8 cellular contexts compared by ENCODE assay signal in the genomic region with DNA sequence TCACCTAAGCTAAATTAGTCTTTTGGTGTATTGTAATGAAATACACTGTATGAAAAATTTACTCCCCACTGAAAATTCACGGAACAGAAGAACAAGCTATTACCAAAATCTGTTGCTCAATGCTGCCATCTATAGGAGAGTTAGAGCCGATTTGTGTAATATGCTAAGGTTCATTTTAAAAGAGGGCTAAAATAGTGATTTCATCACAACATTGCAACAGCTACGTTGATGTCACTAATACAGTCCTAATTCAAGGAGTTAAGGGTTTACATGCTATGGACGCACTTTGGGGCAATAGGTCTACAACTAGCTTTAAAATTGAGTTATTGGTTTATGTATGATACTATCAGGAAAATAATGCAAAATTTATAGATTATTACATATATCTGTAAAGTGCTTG. TPM values are rescaled to one million over a fixed set of nuclear protein-coding genes. Genes with fewer than 3 reads are reported as not detected.
DNase-seq lines count a peak whose midpoint lies in the region; ATAC-seq and TF ChIP-seq lines count a peak whose summit lies in the region.

No MANE protein-coding gene starts in this region.

- H3K36me3 ChIP-seq in SK-N-SH (replicated peaks in 1 of 2; ENCODE audit: control insufficient read depth in 1 of 2, insufficient read depth in 2 of 2, low read length in 1 of 2) (peaks cover 0 to 4% of the 10 kb centered on the region in 2 experiments), parathyroid adenoma (ENCODE audit: control insufficient read depth, insufficient read depth, low read length) (no peaks in the 10 kb centered on the region)

- H3K4me2 ChIP-seq in SK-N-SH (no peak overlapping the region), parathyroid adenoma (ENCODE audit: low read length) (no peak overlapping the region)

- peaks cover 3 to 10% of the 10 kb centered on the region in 2 experiments; a peak in 3 of 4 replicates for H3K4me1 ChIP-seq in SK-N-SH (ENCODE audit: control insufficient read depth in 1 of 2, insufficient read depth in 2 of 2, low read depth in 1 of 2, low read length in 1 of 2)
- peaks cover 4% of the 10 kb centered on the region for H3K4me1 ChIP-seq in parathyroid adenoma

- no peak overlapping the region for H2AFZ ChIP-seq in SK-N-SH (ENCODE audit: low read depth)
- no peak overlapping the region for H2AFZ ChIP-seq in parathyroid adenoma

- H3K4me3 ChIP-seq in SK-N-SH (ENCODE audit: low read depth in 2 of 2, low read length in 1 of 2): no peak overlapping the region; a peak in 1 of 4 replicates
- H3K4me3 ChIP-seq in epithelial cell of proximal tubule (ENCODE audit: low read depth, low read length): no peak overlapping the region
- no peak overlapping the region for H3K4me3 ChIP-seq in parathyroid adenoma (ENCODE audit: low read depth, low read length)

- no peak for TF ChIP-seq EP300 in SK-N-SH (IDR thresholded peaks at IDR 0.05; ENCODE audit: borderline replicate concordance in 1 of 2, low read depth in 1 of 2, low read length in 1 of 2)

- H3K9me3 ChIP-seq in SK-N-SH (no peaks in the 10 kb centered on the region), parathyroid adenoma (ENCODE audit: control insufficient read depth, low read length) (no peaks in the 10 kb centered on the region)

- no peaks in the 10 kb centered on the region for H4K20me1 ChIP-seq in SK-N-SH (ENCODE audit: insufficient read depth)

- POLR2A ChIA-PET in SK-N-SH (lab: Yijun Ruan, JAX): no interaction called here

- DNase-seq in SK-N-SH: peak; percentile 48
- DNase-seq in NAMALWA (ENCODE audit: low spot score): peak; percentile 89
- DNase-seq in SIG-M5 (lab: John Stamatoyannopoulos, UW): peak; percentile 63
- DNase-seq in epithelial cell of proximal tubule (ENCODE audit: low read depth): no peak
- no peak for DNase-seq in HK-2 (ENCODE audit: unreplicated experiment)

- peaks cover 10% of the 10 kb centered on the region for H3F3A ChIP-seq in SK-N-SH (replicated peaks; ENCODE audit: insufficient read depth)

- H3K9ac ChIP-seq in SK-N-SH: no peak overlapping the region
- no peak overlapping the region for H3K9ac ChIP-seq in parathyroid adenoma

- under 1% methylated on average over 4 of the region's 4 CpGs for WGBS in SK-N-SH (ENCODE audit: low lambda C conversion rate)

- H3K27ac ChIP-seq in SK-N-SH (ENCODE audit: low read depth in 2 of 2, low read length in 1 of 2) (no peak overlapping the region), parathyroid adenoma (no peak overlapping the region)

- H3K79me2 ChIP-seq in SK-N-SH (ENCODE audit: insufficient read depth) (peaks cover 20% of the 10 kb centered on the region), parathyroid adenoma (no peaks in the 10 kb centered on the region)

- peak; percentile 86 for TF ChIP-seq RAD21 in SK-N-SH (IDR thresholded peaks at IDR 0.05; ENCODE audit: low read length)

- CTCF ChIA-PET in SK-N-SH (lab: Yijun Ruan, JAX): interaction anchor here (0.6 to 4.0 kb wide), 75 partner anchors 9 to 1142 kb away, joined by 3 to 28 read pairs (median 4); partner anchors contain the start of gene AGFG1

- no peaks in the 10 kb centered on the region for H3K9me2 ChIP-seq in SK-N-SH

- ATAC-seq in SK-N-SH treated with all-trans-retinoic acid at 6 μM for 48 hours (no peak), GM19455 (IDR thresholded peaks at IDR 0.05; ENCODE audit: unreplicated experiment) (no peak)

- peak; percentile 80 for TF ChIP-seq CTCF in SK-N-SH (IDR thresholded peaks at IDR 0.05)
- TF ChIP-seq CTCF in epithelial cell of proximal tubule (conservative IDR thresholded peaks at IDR 0.05; ENCODE audit: low read depth, low read length): peak; percentile 70
- peak; percentile 78 for TF ChIP-seq CTCF in parathyroid adenoma (IDR thresholded peaks at IDR 0.05)

- H3K27me3 ChIP-seq in SK-N-SH (ENCODE audit: insufficient read depth) (no peaks in the 10 kb centered on the region), parathyroid adenoma (ENCODE audit: control insufficient read depth, insufficient read depth, low read length) (no peaks in the 10 kb centered on the region)

TF ChIP-seq in SK-N-SH, 30 proteins besides CTCF, POLR2A, EP300 and RAD21:
- TF ChIP-seq MEF2A (IDR thresholded peaks at IDR 0.05; ENCODE audit: borderline replicate concordance, low read depth): no peak
- TF ChIP-seq TEAD4 (IDR thresholded peaks at IDR 0.05; ENCODE audit: borderline replicate concordance, insufficient read depth): no peak
- no peak for TF ChIP-seq USF2 (IDR thresholded peaks at IDR 0.05; ENCODE audit: borderline replicate concordance, low read depth, low read length)
- peak; percentile 9 for TF ChIP-seq CHD2 (IDR thresholded peaks at IDR 0.05; ENCODE audit: low read length, partially characterized antibody)
- peak; percentile 75 for TF ChIP-seq SMC3 (IDR thresholded peaks at IDR 0.05; ENCODE audit: low read depth, low read length)

TF ChIP-seq in SK-N-SH treated with all-trans-retinoic acid at 6 μM for 48 hours, 23 proteins besides CTCF, POLR2A, EP300 and RAD21:
- TF ChIP-seq ZNF70 (CRISPR knock-in tag; IDR thresholded peaks at IDR 0.05) (no peak), GLIS3 (CRISPR knock-in tag; IDR thresholded peaks at IDR 0.05) (no peak), ISL1 (CRISPR knock-in tag; IDR thresholded peaks at IDR 0.05) (no peak), ZNF8 (CRISPR knock-in tag; IDR thresholded peaks at IDR 0.05) (no peak), CSRNP3 (CRISPR knock-in tag; IDR thresholded peaks at IDR 0.05) (no peak), CREB5 (CRISPR knock-in tag; IDR thresholded peaks at IDR 0.05; ENCODE audit: low read depth) (no peak), TSHZ2 (CRISPR knock-in tag; IDR thresholded peaks at IDR 0.05) (no peak), TCF4 (CRISPR knock-in tag; IDR thresholded peaks at IDR 0.05; ENCODE audit: borderline replicate concordance) (no peak), ZFP30 (CRISPR knock-in tag; IDR thresholded peaks at IDR 0.05) (no peak), ARNTL (CRISPR knock-in tag; IDR thresholded peaks at IDR 0.05; ENCODE audit: borderline replicate concordance, low read depth) (no peak), BACH2 (CRISPR knock-in tag; IDR thresholded peaks at IDR 0.05; ENCODE audit: borderline replicate concordance) (no peak), ZFP3 (CRISPR knock-in tag; IDR thresholded peaks at IDR 0.05) (no peak), ZC3H10 (CRISPR knock-in tag; IDR thresholded peaks at IDR 0.05) (no peak)

RNA-seq across cellular contexts. Expression of gene IRS1, which starts 3.0 kb away (rescaled TPM):
- polyA plus RNA-seq in SK-N-SH (2012; rRNA removed): 15.8 and 16.5 TPM in 2 replicates
- polyA plus RNA-seq in SK-N-SH (2012; cell fraction: cytosol; rRNA removed): 10.2 and 14.6 TPM in 2 replicates
- 11.7 and 14.7 TPM in 2 replicates for polyA plus RNA-seq in SK-N-SH (2012; cell fraction: nucleus; rRNA removed)
- total RNA-seq in epithelial cell of proximal tubule: 13.0 and 25.8 TPM in 2 replicates

RNA-seq across cellular contexts. Expression of gene RHBDD1, which starts 33.3 kb away (rescaled TPM):
- 10.3 and 10.8 TPM in 2 replicates for polyA plus RNA-seq in SK-N-SH (2012; rRNA removed)
- 10.6 and 11.0 TPM in 2 replicates for polyA plus RNA-seq in SK-N-SH (2012; cell fraction: cytosol; rRNA removed)
- polyA plus RNA-seq in SK-N-SH (2012; cell fraction: nucleus; rRNA removed): 7.6 and 11.7 TPM in 2 replicates
- total RNA-seq in epithelial cell of proximal tubule: 11.8 and 14.1 TPM in 2 replicates

Comparison
In these comparisons a context has a peak if more than half of its experiments do, and no peak if none do; other contexts are left out.
1. DNase-seq: peak in SK-N-SH (single experiment), NAMALWA (single experiment) and SIG-M5 (single experiment); none in epithelial cell of proximal tubule (single experiment) and HK-2 (single experiment).
2. Peak in every context shown above with its lines, with median percentiles within 50 percentile points of each other: CTCF ChIP-seq.